Comparison of ENCODE assay signal across 16 cellular contexts in genomic region chr2:60526623-60527022, GRCh38. TPM values are rescaled to one million over a fixed set of nuclear protein-coding genes. Genes with fewer than 3 reads are reported as not detected.
"Had no signal": no experiment of that assay in that cellular context is flagged by ENCODE, and none has a peak within 500 bp of the region (broad histone marks: within the 10 kb centered on the region; RNA-seq: fewer than 3 reads in every experiment).

No MANE protein-coding gene starts in this region.

- ATAC-seq: activated naive CD4-positive, alpha-beta T cell treated with anti-CD3 and anti-CD28 coated beads, Interleukin-2, amount 50 U/mL, for 72 hours; heart left ventricle; left lobe of liver; mucosa of descending colon; natural killer cell treated with Interleukin-12 subunit alpha and Interleukin-12 subunit beta and Interleukin-15 and Interleukin-18, amount 100 ng/mL, for 72 hours; psoas muscle; right lobe of liver had no signal

- H3K36me3 Mint-ChIP-seq: activated naive CD4-positive, alpha-beta T cell treated with anti-CD3 and anti-CD28 coated beads, Interleukin-2, amount 50 U/mL, for 72 hours; natural killer cell treated with Interleukin-12 subunit alpha and Interleukin-12 subunit beta and Interleukin-15 and Interleukin-18, amount 100 ng/mL, for 72 hours had no signal

- H3K4me3 ChIP-seq: heart left ventricle, mucosa of descending colon, psoas muscle, right lobe of liver had no signal

- H3K4me1 ChIP-seq: psoas muscle had no signal

- H3K9me3 Mint-ChIP-seq: activated naive CD4-positive, alpha-beta T cell treated with anti-CD3 and anti-CD28 coated beads, Interleukin-2, amount 50 U/mL, for 72 hours; activated T-cell treated with anti-CD3 and anti-CD28 coated beads, Interleukin-2, amount 50 U/mL, for 24 hours; natural killer cell treated with Interleukin-12 subunit alpha and Interleukin-12 subunit beta and Interleukin-15 and Interleukin-18, amount 100 ng/mL, for 72 hours; type B pancreatic cell had no signal

- H3K9me3 ChIP-seq: heart left ventricle, mucosa of descending colon, psoas muscle, right lobe of liver had no signal

- DNase-seq: activated CD4-positive, alpha-beta T cell treated with anti-CD3 and anti-CD28 coated beads, Interleukin-2, amount 50 U/mL, for 1 hour; activated CD4-positive, CD25-positive, alpha-beta regulatory T cell; activated effector memory CD4-positive, alpha-beta T cell treated with Interleukin-2 at 50 U/mL for 16 hours; activated T-cell treated with anti-CD3 and anti-CD28 coated beads, Interleukin-2, amount 50 U/mL, for 24 hours; amniotic stem cell; brain microvascular endothelial cell; heart left ventricle; mammary epithelial cell; mucosa of descending colon; psoas muscle; right lobe of liver had no signal

- H3K27ac Mint-ChIP-seq: activated naive CD4-positive, alpha-beta T cell treated with anti-CD3 and anti-CD28 coated beads, Interleukin-2, amount 50 U/mL, for 72 hours; activated T-cell treated with anti-CD3 and anti-CD28 coated beads, Interleukin-2, amount 50 U/mL, for 24 hours; natural killer cell treated with Interleukin-12 subunit alpha and Interleukin-12 subunit beta and Interleukin-15 and Interleukin-18, amount 100 ng/mL, for 72 hours; type B pancreatic cell had no signal

- H3K4me3 Mint-ChIP-seq: activated T-cell treated with anti-CD3 and anti-CD28 coated beads, Interleukin-2, amount 50 U/mL, for 24 hours; natural killer cell treated with Interleukin-12 subunit alpha and Interleukin-12 subunit beta and Interleukin-15 and Interleukin-18, amount 100 ng/mL, for 72 hours; type B pancreatic cell had no signal

- H3K27me3 ChIP-seq: brain microvascular endothelial cell, right lobe of liver had no signal

- H3K27me3 Mint-ChIP-seq: type B pancreatic cell had no signal

- H3K27ac ChIP-seq: brain microvascular endothelial cell, heart left ventricle, psoas muscle, right lobe of liver had no signal

- H3K36me3 ChIP-seq: brain microvascular endothelial cell, heart left ventricle, right lobe of liver had no signal

RNA-seq across cellular contexts. Expression of gene BCL11A, which starts 26.8 kb away (rescaled TPM):
- total RNA-seq: T-helper 1 cell treated with Interleukin-12 subunit alpha and Interleukin-12 subunit beta and Interleukin-4 antibody, amounts not matched to agents 30 ng/mL and 1 ng/mL, for 36 hours had no signal
